8 cellular contexts compared by ENCODE assay signal in genomic region chr22:45302047-45302446, GRCh38. TPM values are rescaled to one million over a fixed set of nuclear protein-coding genes. Genes with fewer than 3 reads are reported as not detected.
A peak's percentile ranks its signal among the peaks of the same experiment; 100 is the strongest.
DNase-seq lines count a peak whose midpoint lies in the region; ATAC-seq and TF ChIP-seq lines count a peak whose summit lies in the region.

No MANE protein-coding gene starts in this region.

- H3K4me3 Mint-ChIP-seq in MCF 10A (ENCODE audit: unreplicated experiment) = no peak overlapping the region

- no peaks in the 10 kb centered on the region for H3K36me3 ChIP-seq in breast epithelium

- DNase-seq in MCF 10A (ENCODE audit: unreplicated experiment) (peak; percentile 58), breast epithelium (ENCODE audit: low spot score in 2 of 2) (no peak), RWPE1 (ENCODE audit: low spot score) (no peak), fibroblast of the aortic adventitia (ENCODE audit: low read depth) (peak; percentile 88), NCI-H1092 treated with DMSO at 0.1 percent for 48 hours (lab: John Stamatoyannopoulos, UW) (no peak), iPS-NIHi7 (ENCODE audit: extremely low spot score) (no peak)
- no peak for DNase-seq in stimulated activated CD4-positive, alpha-beta T cell treated with anti-CD3 and anti-CD28 coated beads, Interleukin-12 subunit alpha, Interleukin-12 subunit beta, amount 100 ng/mL, for 4 hours

- BruUV-seq in MCF 10A (replicated peaks; lab: Mats Ljungman, UMichigan) = no TSS peak

- intact Hi-C loops in MCF 10A (cut with micrococcal nuclease) = no loop called here
- intact Hi-C loops in breast epithelium (cut with DNase I; ENCODE audit: low total_unique reads) = no loop called here

- H3K4me3 ChIP-seq in breast epithelium (no peak overlapping the region), fibroblast of the aortic adventitia (ENCODE audit: low read depth, low read length) (no peak overlapping the region)

- no peaks in the 10 kb centered on the region for H3K27me3 ChIP-seq in breast epithelium

- peak overlapping the region; percentile 57 for H3K27ac Mint-ChIP-seq in MCF 10A (ENCODE audit: low read depth, unreplicated experiment)

- peak overlapping the region in 1 of 2 donors; percentile 28 for H3K27ac ChIP-seq in breast epithelium
- peak overlapping the region; percentile 68 for H3K27ac ChIP-seq in RWPE1

- H3K9me3 Mint-ChIP-seq in MCF 10A (ENCODE audit: unreplicated experiment) = no peaks in the 10 kb centered on the region

- H3K4me1 Mint-ChIP-seq in MCF 10A (ENCODE audit: insufficient read depth, unreplicated experiment) = peaks cover 5% of the 10 kb centered on the region

- TF ChIP-seq CTCF in MCF 10A (IDR thresholded peaks at IDR 0.05; ENCODE audit: unreplicated experiment) = no peak
- TF ChIP-seq CTCF in breast epithelium (IDR thresholded peaks at IDR 0.05) = no peak
- no peak for TF ChIP-seq CTCF in RWPE1 (conservative IDR thresholded peaks at IDR 0.05; ENCODE audit: low read depth)
- no peak for TF ChIP-seq CTCF in fibroblast of the aortic adventitia (IDR thresholded peaks at IDR 0.05; ENCODE audit: insufficient read depth, low read length)

- no peak for ATAC-seq in GM18517 (IDR thresholded peaks at IDR 0.05; ENCODE audit: unreplicated experiment)

- no peak for TF ChIP-seq POLR2A in breast epithelium (IDR thresholded peaks at IDR 0.05)

- no peaks in the 10 kb centered on the region for H3K4me1 ChIP-seq in breast epithelium

- no peaks in the 10 kb centered on the region for H3K27me3 Mint-ChIP-seq in MCF 10A (ENCODE audit: insufficient read depth, unreplicated experiment)

- POLR2A ChIA-PET in MCF 10A (lab: Yijun Ruan, JAX) (interaction anchor here (1.5 kb wide), 1 partner anchor 16 kb away, joined by 3 read pairs; no protein-coding TSS in a partner anchor), RWPE1 (lab: Yijun Ruan, JAX; ENCODE audit: low non-redundant PET) (no interaction called here)

- no peaks in the 10 kb centered on the region for H3K36me3 Mint-ChIP-seq in MCF 10A (ENCODE audit: insufficient read depth, unreplicated experiment)

- H3K9me3 ChIP-seq in breast epithelium = no peaks in the 10 kb centered on the region

- CTCF ChIA-PET in MCF 10A (lab: Yijun Ruan, JAX) = interaction anchor here (0.7 kb wide), 1 partner anchor 211 kb away, joined by 3 read pairs; no protein-coding TSS in a partner anchor
- CTCF ChIA-PET in RWPE1 (lab: Yijun Ruan, JAX) = no interaction called here

RNA-seq across cellular contexts. Expression of gene FAM118A, which starts 7.7 kb away (rescaled TPM):
- total RNA-seq in MCF 10A (2022) (16.0 and 16.7 TPM in 2 replicates), breast epithelium (100 to 1,000 TPM in 1 of 3 donors, 10 to 100 TPM in 2; 33.8 to 104 (median 55.4) TPM), fibroblast of the aortic adventitia (ENCODE audit: low replicate concordance) (18.4 and 78.0 TPM in 2 replicates)

RNA-seq across cellular contexts. Expression of gene UPK3A, which starts 17.3 kb away (rescaled TPM):
- not detected in 2 replicates for total RNA-seq in MCF 10A (2022)
- total RNA-seq in breast epithelium = not detected
- not detected in 2 replicates for total RNA-seq in fibroblast of the aortic adventitia (ENCODE audit: low replicate concordance)

Comparison
In these comparisons a context has a peak if more than half of its experiments do, and no peak if none do; other contexts are left out.
1. DNase-seq: peak in MCF 10A (single experiment) and fibroblast of the aortic adventitia (single experiment); none in breast epithelium (0 of 2), RWPE1 (single experiment), stimulated activated CD4-positive, alpha-beta T cell treated with anti-CD3 and anti-CD28 coated beads, Interleukin-12 subunit alpha, Interleukin-12 subunit beta, amount 100 ng/mL, for 4 hours (single experiment), NCI-H1092 treated with DMSO at 0.1 percent for 48 hours (single experiment) and iPS-NIHi7 (single experiment).